Comparison of ENCODE assay signal across 14 cellular contexts in genomic region chr21:14114251-14114650, GRCh38.
A peak's percentile ranks its signal among the peaks of the same experiment; 100 is the strongest.
DNase-seq lines count a peak whose midpoint lies in the region; ATAC-seq and TF ChIP-seq lines count a peak whose summit lies in the region.
"Had no signal": no experiment of that assay in that cellular context is flagged by ENCODE, and none has a peak within 500 bp of the region (broad histone marks: within the 10 kb centered on the region; RNA-seq: fewer than 3 reads in every experiment).

No MANE protein-coding gene starts in this region.

- peak; percentile 93 for DNase-seq in DMS53 (lab: John Stamatoyannopoulos, UW)
- peak; percentile 78 for DNase-seq in NCI-H1048 (lab: John Stamatoyannopoulos, UW)
- DNase-seq in WTC11 (ENCODE audit: low spot score), result peak; percentile 35
- peak in 1 of 2 donors; percentile 16 for DNase-seq in left colon
- DNase-seq in SHP77 treated with DMSO at 0.1 percent for 48 hours (lab: John Stamatoyannopoulos, UW), result no peak
- DNase-seq in caudate nucleus (lab: John Stamatoyannopoulos, UW), result no peak
- DNase-seq in GM10248 (ENCODE audit: extremely low spot score), result no peak
- no peak for DNase-seq in osteoblast (ENCODE audit: insufficient read length, low spot score, missing footprints)
- DNase-seq: heart right ventricle; left ventricle myocardium inferior; NCI-H1092 treated with DMSO at 0.1 percent for 48 hours; stimulated activated CD4-positive, alpha-beta T cell treated with anti-CD3 and anti-CD28 coated beads, Interleukin-2, amount 100 ng/mL, for 48 hours had no signal

- no peaks in the 10 kb centered on the region for H3K79me2 ChIP-seq in osteoblast (ENCODE audit: insufficient read depth, low read length)

- no peaks in the 10 kb centered on the region for H3K27me3 ChIP-seq in osteoblast (ENCODE audit: insufficient read depth, low read length)
- H3K27me3 ChIP-seq: cardiac muscle cell, heart right ventricle had no signal

- intact Hi-C loops in left colon (cut with DNase I, micrococcal nuclease), result no loop called here

- peak overlapping the region; percentile 39 for H3K4me3 Mint-ChIP-seq in WTC11

- H2AFZ ChIP-seq in osteoblast (ENCODE audit: low read length), result no peak overlapping the region

- CTCF ChIA-PET in WTC11 (lab: Charles Lee) (no interaction called here), GM10248 (lab: Yijun Ruan, JAX) (no interaction called here)

- ATAC-seq in WTC11, result peak; percentile 88
- peak; percentile 85 for ATAC-seq in left colon
- ATAC-seq: heart right ventricle, K562 had no signal

- no peak overlapping the region for H3K4me2 ChIP-seq in osteoblast (ENCODE audit: insufficient read depth, low read length)

- H3K9me3 Mint-ChIP-seq in WTC11, result peaks cover 20% of the 10 kb centered on the region

- H3K27me3 Mint-ChIP-seq in WTC11 (ENCODE audit: low read depth), result no peaks in the 10 kb centered on the region; the same call in 1 of the 2 replicates

- POLR2A ChIA-PET in WTC11 (lab: Charles Lee) (no interaction called here), GM10248 (lab: Yijun Ruan, JAX) (no interaction called here)

- peaks cover 16% of the 10 kb centered on the region for H3K36me3 Mint-ChIP-seq in WTC11

- peak overlapping the region; percentile 36 for H3K27ac Mint-ChIP-seq in WTC11

- H3K4me1 ChIP-seq in osteoblast (ENCODE audit: insufficient read depth, low read length), result no peaks in the 10 kb centered on the region
- H3K4me1 ChIP-seq: heart right ventricle, left ventricle myocardium inferior had no signal

- H3K27ac ChIP-seq in caudate nucleus (ENCODE audit: low read depth, low read length) (no peak overlapping the region), osteoblast (ENCODE audit: low read depth, low read length) (no peak overlapping the region)
- H3K27ac ChIP-seq: cardiac muscle cell, heart right ventricle, left ventricle myocardium inferior had no signal

- H4K20me1 ChIP-seq in osteoblast (ENCODE audit: insufficient read depth, low read length), result no peaks in the 10 kb centered on the region

- H3K9me3 ChIP-seq in osteoblast (ENCODE audit: low read depth, low read length), result no peaks in the 10 kb centered on the region
- H3K9me3 ChIP-seq: heart right ventricle, left ventricle myocardium inferior had no signal

- no peaks in the 10 kb centered on the region for H3K36me3 ChIP-seq in osteoblast (ENCODE audit: insufficient read depth, low read length)
- H3K36me3 ChIP-seq: cardiac muscle cell, heart right ventricle, left ventricle myocardium inferior had no signal

- H3K4me3 ChIP-seq in osteoblast (ENCODE audit: insufficient read depth, low read length), result no peak overlapping the region
- H3K4me3 ChIP-seq: cardiac muscle cell, heart right ventricle, K562, left ventricle myocardium inferior had no signal

- H3K4me1 Mint-ChIP-seq in WTC11, result peaks cover 31% of the 10 kb centered on the region

- TF ChIP-seq CTCF in WTC11 (IDR thresholded peaks at IDR 0.05) (no peak), GM10248 (IDR thresholded peaks at IDR 0.05; ENCODE audit: control extremely low read depth, extremely low read depth, low read depth, missing control alignments) (no peak), osteoblast (IDR thresholded peaks at IDR 0.05; ENCODE audit: extremely low read depth, low read depth, low read length) (no peak)

TF ChIP-seq in WTC11, 78 proteins besides CTCF, POLR2A, EP300 and RAD21 (continues in another document):
- no peak for TF ChIP-seq ZNF425 (CRISPR knock-in tag; conservative IDR thresholded peaks at IDR 0.05)
- no peak for TF ChIP-seq TEAD4 (CRISPR knock-in tag; IDR thresholded peaks at IDR 0.05)
- no peak for TF ChIP-seq RELA (CRISPR knock-in tag; IDR thresholded peaks at IDR 0.05; ENCODE audit: borderline replicate concordance)
- TF ChIP-seq ERG (CRISPR knock-in tag; IDR thresholded peaks at IDR 0.05), result no peak
- TF ChIP-seq AR (CRISPR knock-in tag; IDR thresholded peaks at IDR 0.05), result no peak
- no peak for TF ChIP-seq ZNF512 (CRISPR knock-in tag; IDR thresholded peaks at IDR 0.05; ENCODE audit: borderline replicate concordance)
- no peak for TF ChIP-seq ZSCAN18 (CRISPR knock-in tag; IDR thresholded peaks at IDR 0.05)
- no peak for TF ChIP-seq ZNF121 (CRISPR knock-in tag; IDR thresholded peaks at IDR 0.05)
- TF ChIP-seq SOX15 (CRISPR knock-in tag; IDR thresholded peaks at IDR 0.05), result no peak
- TF ChIP-seq ZNF263 (CRISPR knock-in tag; IDR thresholded peaks at IDR 0.05; ENCODE audit: low read depth), result no peak

Comparison
In these comparisons a context has a peak if more than half of its experiments do, and no peak if none do; other contexts are left out.
1. DNase-seq: peak in DMS53 (single experiment), NCI-H1048 (single experiment) and WTC11 (single experiment); none in SHP77 treated with DMSO at 0.1 percent for 48 hours (single experiment), caudate nucleus (0 of 61), GM10248 (single experiment) and osteoblast (single experiment).